Comparison of ENCODE assay signal across 8 cellular contexts in genomic region chr15:38253448-38253847, GRCh38. TPM values are rescaled to one million over a fixed set of nuclear protein-coding genes. Genes with fewer than 3 reads are reported as not detected.
DNase-seq lines count a peak whose midpoint lies in the region; ATAC-seq and TF ChIP-seq lines count a peak whose summit lies in the region.

No MANE protein-coding gene starts in this region.

- H3K4me1 ChIP-seq in SK-N-SH (ENCODE audit: control insufficient read depth in 1 of 2, insufficient read depth in 2 of 2, low read depth in 1 of 2, low read length in 1 of 2) (peaks cover 21 to 26% of the 10 kb centered on the region in 2 experiments; a peak in 3 of 4 replicates), endocrine pancreas (ENCODE audit: control insufficient read depth, insufficient read depth, low read length) (peaks cover 23% of the 10 kb centered on the region)

- H3K79me2 ChIP-seq in SK-N-SH (ENCODE audit: insufficient read depth): peaks cover 61% of the 10 kb centered on the region

- TF ChIP-seq CTCF in SK-N-SH (IDR thresholded peaks at IDR 0.05): no peak

- 0% methylated on average over 5 of the region's 5 CpGs for WGBS in SK-N-SH (ENCODE audit: low lambda C conversion rate)

- TF ChIP-seq EP300 in SK-N-SH (IDR thresholded peaks at IDR 0.05; ENCODE audit: borderline replicate concordance in 1 of 2, low read depth in 1 of 2, low read length in 1 of 2): 0 out of 4 replicates have a peak, but pooled peaks of 1 of the 2 experiments have one; percentile 9

- peak overlapping the region; percentile 89 to 97 for H3K27ac ChIP-seq in SK-N-SH (ENCODE audit: low read depth in 2 of 2, low read length in 1 of 2)

- H3K27me3 Mint-ChIP-seq in activated T-cell treated with anti-CD3 and anti-CD28 coated beads, Interleukin-2, amount 50 U/mL, for 72 hours (ENCODE audit: low read depth): peaks cover 32% of the 10 kb centered on the region
- H3K27me3 Mint-ChIP-seq in naive thymus-derived CD8-positive, alpha-beta T cell: peaks cover 6 to 17% (median 9%) of the 10 kb centered on the region in 5 donors

- peaks cover 31% of the 10 kb centered on the region for H3K4me1 Mint-ChIP-seq in activated T-cell treated with anti-CD3 and anti-CD28 coated beads, Interleukin-2, amount 50 U/mL, for 72 hours (ENCODE audit: low read depth)
- peaks cover 13 to 35% (median 33%) of the 10 kb centered on the region in 4 donors for H3K4me1 Mint-ChIP-seq in naive thymus-derived CD8-positive, alpha-beta T cell

- no peak for TF ChIP-seq RAD21 in SK-N-SH (IDR thresholded peaks at IDR 0.05; ENCODE audit: low read length)

- H3K9me2 ChIP-seq in SK-N-SH: no peaks in the 10 kb centered on the region

- peaks cover 29% of the 10 kb centered on the region for H3F3A ChIP-seq in SK-N-SH (replicated peaks; ENCODE audit: insufficient read depth)

- H3K4me3 ChIP-seq in SK-N-SH (ENCODE audit: low read depth in 2 of 2, low read length in 1 of 2): peak overlapping the region; percentile 91
- peak overlapping the region; percentile 91 for H3K4me3 ChIP-seq in endocrine pancreas (ENCODE audit: control insufficient read depth, insufficient read depth, low read length)

- no peaks in the 10 kb centered on the region for H3K9me3 Mint-ChIP-seq in activated T-cell treated with anti-CD3 and anti-CD28 coated beads, Interleukin-2, amount 50 U/mL, for 72 hours
- no peaks in the 10 kb centered on the region for H3K9me3 Mint-ChIP-seq in naive thymus-derived CD8-positive, alpha-beta T cell

- peaks cover 49% of the 10 kb centered on the region for H4K20me1 ChIP-seq in SK-N-SH (ENCODE audit: insufficient read depth)

- CTCF ChIA-PET in SK-N-SH (lab: Yijun Ruan, JAX): interaction anchor here (0.6 to 3.0 kb wide), 5 partner anchors 10 to 94 kb away, joined by 3 to 26 read pairs (median 4); no protein-coding TSS in a partner anchor

- ATAC-seq in activated T-cell treated with anti-CD3 and anti-CD28 coated beads, Interleukin-2, amount 50 U/mL, for 72 hours (replicated peaks in 1 of 2): no peak
- no peak for ATAC-seq in naive thymus-derived CD8-positive, alpha-beta T cell

- H3K36me3 Mint-ChIP-seq in activated T-cell treated with anti-CD3 and anti-CD28 coated beads, Interleukin-2, amount 50 U/mL, for 72 hours (ENCODE audit: insufficient read depth in 2 of 2): peaks cover 2 to 3% of the 10 kb centered on the region in 2 donors
- no peaks in the 10 kb centered on the region for H3K36me3 Mint-ChIP-seq in naive thymus-derived CD8-positive, alpha-beta T cell

- peaks cover 0 to 6% of the 10 kb centered on the region in 2 experiments for H3K36me3 ChIP-seq in SK-N-SH (replicated peaks in 1 of 2; ENCODE audit: control insufficient read depth in 1 of 2, insufficient read depth in 2 of 2, low read length in 1 of 2)
- H3K36me3 ChIP-seq in endocrine pancreas (ENCODE audit: control insufficient read depth, insufficient read depth, low read length): no peaks in the 10 kb centered on the region

- H2AFZ ChIP-seq in SK-N-SH (ENCODE audit: low read depth): no peak overlapping the region

- peak overlapping the region; percentile 95 for H3K9ac ChIP-seq in SK-N-SH
- peak overlapping the region; percentile 60 for H3K9ac ChIP-seq in endocrine pancreas (ENCODE audit: control insufficient read depth, insufficient read depth, low read length)

- H3K4me3 Mint-ChIP-seq in activated T-cell treated with anti-CD3 and anti-CD28 coated beads, Interleukin-2, amount 50 U/mL, for 72 hours: peak overlapping the region; percentile 87 to 89
- H3K4me3 Mint-ChIP-seq in naive thymus-derived CD8-positive, alpha-beta T cell: peak overlapping the region; percentile 73 to 92 (median 88)

- no peaks in the 10 kb centered on the region for H3K9me3 ChIP-seq in SK-N-SH
- H3K9me3 ChIP-seq in endocrine pancreas (ENCODE audit: control insufficient read depth, low read length): no peaks in the 10 kb centered on the region

- DNase-seq in activated T-cell treated with anti-CD3 and anti-CD28 coated beads, Interleukin-2, amount 50 U/mL, for 72 hours: no peak
- no peak for DNase-seq in activated T-cell treated with anti-CD3 and anti-CD28 coated beads, Interleukin-2, amount 50 U/mL, for 1 hour
- DNase-seq in SK-N-SH: no peak
- peak in 1 of 10 donors; percentile 1 for DNase-seq in naive thymus-derived CD8-positive, alpha-beta T cell
- DNase-seq in SK-N-DZ (ENCODE audit: low spot score): no peak
- no peak for DNase-seq in inferior parietal cortex (ENCODE audit: extremely low spot score)
- DNase-seq in NCI-H187 (lab: John Stamatoyannopoulos, UW): no peak

- POLR2A ChIA-PET in SK-N-SH (lab: Yijun Ruan, JAX): interaction anchor here (1.0 to 1.7 kb wide), 3 partner anchors 7 to 251 kb away, joined by 3 to 4 read pairs (median 4); no protein-coding TSS in a partner anchor
- POLR2A ChIA-PET in naive thymus-derived CD8-positive, alpha-beta T cell (lab: Charles Lee): no interaction called here

- peak overlapping the region; percentile 10 for H3K27ac Mint-ChIP-seq in activated T-cell treated with anti-CD3 and anti-CD28 coated beads, Interleukin-2, amount 50 U/mL, for 72 hours
- peak overlapping the region in 6 of 10 donors; percentile 26 to 78 (median 66) for H3K27ac Mint-ChIP-seq in naive thymus-derived CD8-positive, alpha-beta T cell

- H3K4me2 ChIP-seq in SK-N-SH: peak overlapping the region; percentile 74

- H3K27me3 ChIP-seq in SK-N-SH (ENCODE audit: insufficient read depth) (no peaks in the 10 kb centered on the region), endocrine pancreas (ENCODE audit: control insufficient read depth, insufficient read depth, low read length) (no peaks in the 10 kb centered on the region)

TF ChIP-seq in SK-N-SH, 30 proteins besides CTCF, POLR2A, EP300 and RAD21:
- TF ChIP-seq FOXJ3 (CRISPR knock-in tag; IDR thresholded peaks at IDR 0.05) (no peak), MXI1 (IDR thresholded peaks at IDR 0.05; ENCODE audit: low read depth, low read length) (no peak), RXRA (IDR thresholded peaks at IDR 0.05; ENCODE audit: borderline replicate concordance, low read depth) (peak; percentile 90), FOSL2 (IDR thresholded peaks at IDR 0.05; ENCODE audit: borderline replicate concordance, low read depth) (peak; percentile 60), TAF1 (IDR thresholded peaks at IDR 0.05; ENCODE audit: borderline replicate concordance, low read depth, low read length) (peak; percentile 32; the same call in 1 of the 2 replicates), NFIC (IDR thresholded peaks at IDR 0.05; ENCODE audit: borderline replicate concordance) (no peak), RFX5 (IDR thresholded peaks at IDR 0.05; ENCODE audit: low read length) (no peak), USF1 (IDR thresholded peaks at IDR 0.05; ENCODE audit: borderline replicate concordance, low read depth) (no peak), JUND (IDR thresholded peaks at IDR 0.05) (peak; percentile 40; the same call in 1 of the 2 replicates), PBX3 (IDR thresholded peaks at IDR 0.05) (no peak), TEAD4 (IDR thresholded peaks at IDR 0.05; ENCODE audit: borderline replicate concordance, insufficient read depth) (peak; percentile 8; the same call in 1 of the 2 replicates), POLR2AphosphoS5 (IDR thresholded peaks at IDR 0.05; ENCODE audit: low read depth, low read length) (peak; percentile 60), TCF12 (IDR thresholded peaks at IDR 0.05) (peak; percentile 41; the same call in 1 of the 2 replicates), GABPA (IDR thresholded peaks at IDR 0.05; ENCODE audit: low read depth) (no peak; the same call in 1 of the 2 replicates), ELF1 (IDR thresholded peaks at IDR 0.05) (no peak), IRF3 (IDR thresholded peaks at IDR 0.05; ENCODE audit: low read depth, low read length) (no peak)

RNA-seq across cellular contexts. Expression of gene SPRED1, which starts 0.8 kb away (rescaled TPM):
- total RNA-seq in activated T-cell treated with anti-CD3 and anti-CD28 coated beads, Interleukin-2, amount 50 U/mL, for 72 hours: 1 to 10 TPM in 1 of 2 donors, under 1 TPM in 1; 0.77 to 1.5 TPM
- 4.3 and 4.4 TPM in 2 replicates for polyA plus RNA-seq in SK-N-SH (2012; rRNA removed)
- polyA plus RNA-seq in SK-N-SH (2012; cell fraction: cytosol; rRNA removed): 6.6 and 7.7 TPM in 2 replicates
- 2.8 and 6.0 TPM in 2 replicates for polyA plus RNA-seq in SK-N-SH (2012; cell fraction: nucleus; rRNA removed)
- total RNA-seq in naive thymus-derived CD8-positive, alpha-beta T cell: under 1 TPM; 0.41 to 0.75 TPM
- under 1 TPM; 0.09 to 0.24 (median 0.11) TPM for polyA plus RNA-seq in naive thymus-derived CD8-positive, alpha-beta T cell
- polyA plus RNA-seq in SK-N-DZ (2014; cell fraction: cytosol; rRNA removed): 3.2 and 3.8 TPM in 2 replicates
- 2.3 and 2.8 TPM in 2 replicates for polyA plus RNA-seq in SK-N-DZ (2014; cell fraction: nucleus; rRNA removed)
